Comparison of ENCODE assay signal across 12 cellular contexts in genomic region chr21:33993286-33994231, GRCh38.
DNase-seq lines count a peak whose midpoint lies in the region; ATAC-seq, FAIRE-seq and TF ChIP-seq lines count a peak whose summit lies in the region.
"Had no signal": no experiment of that assay in that cellular context is flagged by ENCODE, and none has a peak within 500 bp of the region (broad histone marks: within the 10 kb centered on the region; RNA-seq: fewer than 3 reads in every experiment).

No MANE protein-coding gene starts in this region.

- H3K27me3 ChIP-seq in HL-60 (ENCODE audit: insufficient read depth, poor library complexity, severe bottlenecking): no peaks in the 10 kb centered on the region
- no peaks in the 10 kb centered on the region for H3K27me3 ChIP-seq in small intestine (ENCODE audit: control insufficient read depth in 2 of 2, insufficient read depth in 2 of 2, low read length in 2 of 2)

- CTCF ChIA-PET in HEK293T (lab: Yijun Ruan, JAX): no interaction called here

- POLR2A ChIA-PET in HEK293T (lab: Yijun Ruan, JAX): no interaction called here

- peak overlapping the region; percentile 39 for H3K27ac ChIP-seq in HL-60 (replicated peaks)
- no peak overlapping the region for H3K27ac ChIP-seq in small intestine (ENCODE audit: low read depth in 1 of 2, low read length in 1 of 2)

- FAIRE-seq in small intestine (lab: Jason Lieb, UNC): no peak
- FAIRE-seq: endometrium, keratinocyte had no signal

- no peak for TF ChIP-seq CTCF in HL-60 (IDR thresholded peaks at IDR 0.05; ENCODE audit: insufficient read depth, low read length)

- no peak overlapping the region for H3K4me3 ChIP-seq in HL-60 (replicated peaks; ENCODE audit: insufficient read depth, low read length)
- H3K4me3 ChIP-seq in small intestine (ENCODE audit: low read depth in 1 of 2, low read length in 2 of 2): no peak overlapping the region

- H3K36me3 ChIP-seq in small intestine (ENCODE audit: control insufficient read depth in 2 of 2, insufficient read depth in 2 of 2, low read length in 2 of 2): no peaks in the 10 kb centered on the region

- ATAC-seq in HG03175 (IDR thresholded peaks at IDR 0.05; ENCODE audit: unreplicated experiment): no peak

- peak; percentile 26 to 70 for DNase-seq in HL-60 (ENCODE audit: low read depth in 1 of 2, low spot score in 1 of 2)
- peak; percentile 70 for DNase-seq in NOMO-1 treated with DMSO at 0.1 percent for 48 hours (lab: John Stamatoyannopoulos, UW; ENCODE audit: unreplicated experiment)
- peak; percentile 35 for DNase-seq in germinal center (ENCODE audit: low spot score)
- peak; percentile 47 for DNase-seq in small intestine
- no peak for DNase-seq in 8988T
- no peak for DNase-seq in ecto neural progenitor cell (ENCODE audit: low spot score)
- DNase-seq in HEK293T (ENCODE audit: extremely low spot score): no peak
- DNase-seq: activated naive CD4-positive, alpha-beta T cell; NCI-H2081 treated with DMSO at 0.1 percent for 48 hours had no signal

- peaks cover 0 to 7% of the 10 kb centered on the region in 2 donors for H3K4me1 ChIP-seq in small intestine (ENCODE audit: control insufficient read depth in 2 of 2, insufficient read depth in 1 of 2, low read depth in 1 of 2, low read length in 1 of 2)

- H3K9me3 ChIP-seq in small intestine (ENCODE audit: control insufficient read depth, low read depth): no peaks in the 10 kb centered on the region

- WGBS in small intestine, 3 donors: 25 to 47% (median 39%) methylated on average over 12 of the region's 12 CpGs

TF ChIP-seq in HEK293T, 16 proteins besides CTCF, POLR2A, EP300 and RAD21:
- TF ChIP-seq LEF1 (IDR thresholded peaks at IDR 0.05; ENCODE audit: borderline replicate concordance) (no peak), BHLHE40 (IDR thresholded peaks at IDR 0.05; ENCODE audit: borderline replicate concordance) (no peak)

Comparison
In these comparisons a context has a peak if more than half of its experiments do, and no peak if none do; other contexts are left out.
1. DNase-seq: peak in HL-60 (2 of 2), NOMO-1 treated with DMSO at 0.1 percent for 48 hours (single experiment), germinal center (single experiment) and small intestine (single experiment); none in 8988T (single experiment), ecto neural progenitor cell (single experiment) and HEK293T (single experiment).